13 cellular contexts compared by ENCODE assay signal in genomic region chr3:14199641-14200040, GRCh38.
"Had no signal": no experiment of that assay in that cellular context is flagged by ENCODE, and none has a peak within 500 bp of the region (broad histone marks: within the 10 kb centered on the region; RNA-seq: fewer than 3 reads in every experiment).

No MANE protein-coding gene starts in this region.

- H3K9me3 ChIP-seq: ovary, sigmoid colon, spleen, testis had no signal

- H3K27me3 Mint-ChIP-seq: activated naive CD8-positive, alpha-beta T cell treated with anti-CD3 and anti-CD28 coated beads, Interleukin-2, amount 50 U/mL, for 24 hours; naive thymus-derived CD4-positive, alpha-beta T cell; stimulated activated naive CD8-positive, alpha-beta T cell treated with anti-CD3 and anti-CD28 coated beads, Interleukin-15, amount 100 ng/mL, for 72 hours had no signal

- H3K27me3 ChIP-seq: ovary, sigmoid colon, spleen, testis had no signal

- DNase-seq: activated naive CD4-positive, alpha-beta T cell; activated naive CD8-positive, alpha-beta T cell treated with anti-CD3 and anti-CD28 coated beads, Interleukin-2, amount 50 U/mL, for 24 hours; aorta; immature natural killer cell; left cardiac atrium; naive thymus-derived CD4-positive, alpha-beta T cell; ovary; sigmoid colon; spleen; stimulated activated naive CD8-positive, alpha-beta T cell treated with anti-CD3 and anti-CD28 coated beads, Interleukin-15, amount 100 ng/mL, for 72 hours; testis had no signal

- H3K4me3 Mint-ChIP-seq: activated naive CD8-positive, alpha-beta T cell treated with anti-CD3 and anti-CD28 coated beads, Interleukin-2, amount 50 U/mL, for 24 hours; immature natural killer cell; naive thymus-derived CD4-positive, alpha-beta T cell; stimulated activated naive CD8-positive, alpha-beta T cell treated with anti-CD3 and anti-CD28 coated beads, Interleukin-15, amount 100 ng/mL, for 72 hours had no signal

- H3K4me1 Mint-ChIP-seq: activated naive CD8-positive, alpha-beta T cell treated with anti-CD3 and anti-CD28 coated beads, Interleukin-2, amount 50 U/mL, for 24 hours; stimulated activated naive CD8-positive, alpha-beta T cell treated with anti-CD3 and anti-CD28 coated beads, Interleukin-15, amount 100 ng/mL, for 72 hours had no signal

- H3K9me3 Mint-ChIP-seq: activated naive CD8-positive, alpha-beta T cell treated with anti-CD3 and anti-CD28 coated beads, Interleukin-2, amount 50 U/mL, for 24 hours; immature natural killer cell; naive thymus-derived CD4-positive, alpha-beta T cell; stimulated activated naive CD8-positive, alpha-beta T cell treated with anti-CD3 and anti-CD28 coated beads, Interleukin-15, amount 100 ng/mL, for 72 hours had no signal

- H3K27ac ChIP-seq: ovary, sigmoid colon, spleen, testis had no signal

- H3K4me3 ChIP-seq: lung, ovary, sigmoid colon, spleen, testis had no signal

- ATAC-seq: activated CD4-positive, CD25-positive, alpha-beta regulatory T cell treated with anti-CD3 and anti-CD28 coated beads, Interleukin-2, amount 50 U/mL, for 24 hours; activated naive CD8-positive, alpha-beta T cell treated with anti-CD3 and anti-CD28 coated beads, Interleukin-2, amount 50 U/mL, for 24 hours; left cardiac atrium; naive thymus-derived CD4-positive, alpha-beta T cell; stimulated activated naive CD8-positive, alpha-beta T cell treated with anti-CD3 and anti-CD28 coated beads, Interleukin-15, amount 100 ng/mL, for 72 hours had no signal

- H3K36me3 ChIP-seq: ovary had no signal

- H3K4me1 ChIP-seq: sigmoid colon had no signal

- H3K27ac Mint-ChIP-seq: activated naive CD8-positive, alpha-beta T cell treated with anti-CD3 and anti-CD28 coated beads, Interleukin-2, amount 50 U/mL, for 24 hours had no signal
